In genomic region chr7:69445549-69445948, GRCh38 we compare ENCODE assay signal across 24 cellular contexts.
DNase-seq lines count a peak whose midpoint lies in the region; ATAC-seq and TF ChIP-seq lines count a peak whose summit lies in the region.
"Had no signal": no experiment of that assay in that cellular context is flagged by ENCODE, and none has a peak within 500 bp of the region (broad histone marks: within the 10 kb centered on the region; RNA-seq: fewer than 3 reads in every experiment).

No MANE protein-coding gene starts in this region.

- no peak overlapping the region for H2AK5ac ChIP-seq in neuronal stem cell (ENCODE audit: low read depth, low read length)

- no peak overlapping the region for H2BK12ac ChIP-seq in neuronal stem cell (ENCODE audit: low read length)

- H4K20me1 ChIP-seq in GM23338 (replicated peaks; ENCODE audit: insufficient read depth), result no peaks in the 10 kb centered on the region
- H4K20me1 ChIP-seq in hepatocyte (ENCODE audit: insufficient read depth, poor library complexity, severe bottlenecking), result no peaks in the 10 kb centered on the region

- no peaks in the 10 kb centered on the region for H3K79me2 ChIP-seq in GM23338 (replicated peaks; ENCODE audit: insufficient read depth)
- no peaks in the 10 kb centered on the region for H3K79me2 ChIP-seq in hepatocyte

- peak overlapping the region; percentile 51 for H3K18ac ChIP-seq in neuronal stem cell (ENCODE audit: low read length)

- ATAC-seq in GM23338, result no peak
- ATAC-seq in activated T-cell treated with anti-CD3 and anti-CD28 coated beads, Interleukin-2, amount 50 U/mL, for 72 hours (replicated peaks in 1 of 2), result no peak
- ATAC-seq in HG03342 (IDR thresholded peaks at IDR 0.05; ENCODE audit: unreplicated experiment), result no peak
- ATAC-seq: CD8-positive, alpha-beta T cell; HepG2; PC-3 had no signal

- 0 out of 3 replicates have a peak, but pooled peaks cover 2% of the 10 kb centered on the region for H3K36me3 Mint-ChIP-seq in GM23338 (ENCODE audit: low read depth)
- H3K36me3 Mint-ChIP-seq in activated T-cell treated with anti-CD3 and anti-CD28 coated beads, Interleukin-2, amount 50 U/mL, for 72 hours (ENCODE audit: insufficient read depth in 2 of 2), result peaks cover 0 to 2% of the 10 kb centered on the region in 2 donors
- H3K36me3 Mint-ChIP-seq: CD8-positive, alpha-beta T cell had no signal

- H3K4me1 ChIP-seq in GM23338 (ENCODE audit: insufficient read depth), result peaks cover 7% of the 10 kb centered on the region
- H3K4me1 ChIP-seq in hepatocyte (ENCODE audit: insufficient read depth), result no peaks in the 10 kb centered on the region
- H3K4me1 ChIP-seq in neuronal stem cell (ENCODE audit: control insufficient read depth in 2 of 2, insufficient read depth in 1 of 2, low read depth in 1 of 2, low read length in 2 of 2), result peaks cover 0 to 5% of the 10 kb centered on the region in 2 donors
- H3K4me1 ChIP-seq: Caco-2, SJSA1 had no signal

- DNase-seq in ELF-1 (ENCODE audit: low read depth, low spot score), result peak; percentile 24
- DNase-seq in GM23338 (ENCODE audit: low spot score), result no peak
- no peak for DNase-seq in hepatocyte (ENCODE audit: low spot score)
- DNase-seq in neuronal stem cell (ENCODE audit: low spot score), result no peak
- DNase-seq in activated T-cell treated with anti-CD3 and anti-CD28 coated beads, Interleukin-2, amount 50 U/mL, for 72 hours, result no peak
- no peak for DNase-seq in LoVo (ENCODE audit: low spot score)
- no peak for DNase-seq in kidney glomerular epithelial cell (lab: John Stamatoyannopoulos, UW)
- DNase-seq: Caco-2; CD8-positive, alpha-beta T cell; DMS 273 treated with DMSO at 0.1 percent for 48 hours; DMS79; H7; MG63; NCI-H1417; NCI-H1694; NCI-H2029 treated with DMSO at 0.1 percent for 48 hours; NCI-H446 treated with DMSO at 0.1 percent for 48 hours; NCI-H526; NK-92 treated with Interleukin-12 subunit alpha and Interleukin-12 subunit beta, amount 100 ng/mL, for 24 hours; PC-3 had no signal

- no peak overlapping the region for H4K8ac ChIP-seq in neuronal stem cell (ENCODE audit: low read depth, low read length)

- H3K4me3 Mint-ChIP-seq in GM23338, result no peak overlapping the region
- H3K4me3 Mint-ChIP-seq in activated T-cell treated with anti-CD3 and anti-CD28 coated beads, Interleukin-2, amount 50 U/mL, for 72 hours, result no peak overlapping the region
- H3K4me3 Mint-ChIP-seq: CD8-positive, alpha-beta T cell had no signal

- H3F3A ChIP-seq in GM23338 (replicated peaks; ENCODE audit: low read depth), result 0 out of 2 replicates have a peak, but pooled peaks cover 3% of the 10 kb centered on the region

- H3K23ac ChIP-seq in neuronal stem cell (ENCODE audit: low read depth, low read length, poor library complexity), result no peak overlapping the region

- no peaks in the 10 kb centered on the region for H3K9me3 ChIP-seq in hepatocyte (ENCODE audit: low read depth)
- no peaks in the 10 kb centered on the region for H3K9me3 ChIP-seq in neuronal stem cell (replicated peaks in 1 of 2; ENCODE audit: control insufficient read depth in 2 of 2, insufficient read depth in 1 of 2, low read depth in 1 of 2, low read length in 2 of 2)
- H3K9me3 ChIP-seq: Caco-2, MG63, SJSA1 had no signal

- H3K4ac ChIP-seq in neuronal stem cell (ENCODE audit: low read length), result no peak overlapping the region

- no peak overlapping the region for H3K4me2 ChIP-seq in GM23338
- no peak overlapping the region for H3K4me2 ChIP-seq in hepatocyte
- H3K4me2 ChIP-seq in neuronal stem cell (ENCODE audit: insufficient read depth, low read length, poor library complexity, severe bottlenecking), result no peak overlapping the region

- peaks cover 19% of the 10 kb centered on the region for H3K4me1 Mint-ChIP-seq in GM23338
- no peaks in the 10 kb centered on the region for H3K4me1 Mint-ChIP-seq in activated T-cell treated with anti-CD3 and anti-CD28 coated beads, Interleukin-2, amount 50 U/mL, for 72 hours (ENCODE audit: low read depth)

- no peak overlapping the region for H3K27ac ChIP-seq in GM23338 (ENCODE audit: low read depth)
- no peak overlapping the region for H3K27ac ChIP-seq in hepatocyte
- no peak overlapping the region for H3K27ac ChIP-seq in neuronal stem cell (replicated peaks; ENCODE audit: low read length)
- H3K27ac ChIP-seq: C4-2B, SJSA1 had no signal

- peak overlapping the region; percentile 32 for H2BK15ac ChIP-seq in neuronal stem cell (ENCODE audit: low read length)

- H3K14ac ChIP-seq in neuronal stem cell (ENCODE audit: low read length), result peak overlapping the region; percentile 60

- H4K91ac ChIP-seq in neuronal stem cell (ENCODE audit: low read depth, low read length, poor library complexity), result no peak overlapping the region

- H3K9ac ChIP-seq in neuronal stem cell (ENCODE audit: low read depth, low read length, poor library complexity), result no peak overlapping the region

- no peaks in the 10 kb centered on the region for H3K36me3 ChIP-seq in GM23338 (ENCODE audit: insufficient read depth)
- H3K36me3 ChIP-seq in hepatocyte (replicated peaks; ENCODE audit: insufficient read depth, low read depth), result no peaks in the 10 kb centered on the region
- no peaks in the 10 kb centered on the region for H3K36me3 ChIP-seq in neuronal stem cell (replicated peaks in 1 of 2; ENCODE audit: control insufficient read depth in 2 of 2, insufficient read depth in 2 of 2, low read length in 2 of 2)
- H3K36me3 ChIP-seq: MG63, SJSA1 had no signal

- no peaks in the 10 kb centered on the region for H3K79me1 ChIP-seq in neuronal stem cell (ENCODE audit: low read depth, low read length)

- no peaks in the 10 kb centered on the region for H3K9me2 ChIP-seq in GM23338 (ENCODE audit: insufficient read depth)
- H3K9me2 ChIP-seq in hepatocyte (replicated peaks; ENCODE audit: insufficient read depth), result no peaks in the 10 kb centered on the region

- no peak overlapping the region for H3K4me3 ChIP-seq in GM23338
- no peak overlapping the region for H3K4me3 ChIP-seq in hepatocyte
- H3K4me3 ChIP-seq in neuronal stem cell (ENCODE audit: low read length in 2 of 2), result no peak overlapping the region
- H3K4me3 ChIP-seq: MG63, SJSA1 had no signal

- no peak overlapping the region for H2BK5ac ChIP-seq in neuronal stem cell (ENCODE audit: low read length)

- TF ChIP-seq CTCF in GM23338 (conservative IDR thresholded peaks at IDR 0.05; ENCODE audit: low read depth in 2 of 2) (no peak), hepatocyte (IDR thresholded peaks at IDR 0.05; ENCODE audit: poor library complexity) (no peak)

- H3K27me3 Mint-ChIP-seq in GM23338 (ENCODE audit: insufficient read depth, low read depth, poor library complexity), result peaks cover 11% of the 10 kb centered on the region
- no peaks in the 10 kb centered on the region for H3K27me3 Mint-ChIP-seq in activated T-cell treated with anti-CD3 and anti-CD28 coated beads, Interleukin-2, amount 50 U/mL, for 72 hours (ENCODE audit: low read depth)

- WGBS in hepatocyte (ENCODE audit: low lambda C conversion rate, missing lambda C conversion rate), result 60% methylated on average over 11 of the region's 11 CpGs
- WGBS in neuronal stem cell (ENCODE audit: extremely low coverage in 2 of 2, insufficient read length in 2 of 2, insufficient replicate concordance in 1 of 2), 2 donors, result no CpG with 5 or more reads among the region's 11 CpGs

- H3K27ac Mint-ChIP-seq in GM23338, result no peak overlapping the region; the same call in 1 of the 2 replicates
- no peak overlapping the region for H3K27ac Mint-ChIP-seq in activated T-cell treated with anti-CD3 and anti-CD28 coated beads, Interleukin-2, amount 50 U/mL, for 72 hours
- H3K27ac Mint-ChIP-seq: CD8-positive, alpha-beta T cell had no signal

- H3K27me3 ChIP-seq in GM23338 (ENCODE audit: insufficient read depth), result no peaks in the 10 kb centered on the region
- no peaks in the 10 kb centered on the region for H3K27me3 ChIP-seq in hepatocyte
- H3K27me3 ChIP-seq in neuronal stem cell (ENCODE audit: control insufficient read depth in 3 of 3, insufficient read depth in 3 of 3, low read depth in 1 of 3, low read length in 3 of 3), result no peaks in the 10 kb centered on the region
- H3K27me3 ChIP-seq: MG63, SJSA1 had no signal

- peak overlapping the region; percentile 69; the same call in 1 of the 2 replicates for H2AFZ ChIP-seq in GM23338
- H2AFZ ChIP-seq in hepatocyte, result peak overlapping the region; percentile 3
- peak overlapping the region; percentile 42 for H2AFZ ChIP-seq in neuronal stem cell (ENCODE audit: low read length)

- no peaks in the 10 kb centered on the region; the same call in 1 of the 3 replicates for H3K9me3 Mint-ChIP-seq in GM23338
- H3K9me3 Mint-ChIP-seq in activated T-cell treated with anti-CD3 and anti-CD28 coated beads, Interleukin-2, amount 50 U/mL, for 72 hours, result peaks cover 0 to 5% of the 10 kb centered on the region in 2 donors

- H2BK120ac ChIP-seq in neuronal stem cell (ENCODE audit: low read depth, low read length), result no peak overlapping the region

TF ChIP-seq in GM23338, 12 proteins besides CTCF, POLR2A, EP300 and RAD21 (continues in another document):
- no peak for TF ChIP-seq ZNF331 (CRISPR knock-in tag; IDR thresholded peaks at IDR 0.05; ENCODE audit: low read depth)
- no peak for TF ChIP-seq ETS1 (IDR thresholded peaks at IDR 0.05)
- no peak for TF ChIP-seq CREB1 (CRISPR knock-in tag; IDR thresholded peaks at IDR 0.05; ENCODE audit: low read depth)
- TF ChIP-seq EZH2phosphoT487 (IDR thresholded peaks at IDR 0.05; ENCODE audit: unreplicated experiment), result no peak
- TF ChIP-seq STAT1 (IDR thresholded peaks at IDR 0.05; ENCODE audit: unreplicated experiment), result no peak
- TF ChIP-seq JUNB (IDR thresholded peaks at IDR 0.05; ENCODE audit: unreplicated experiment), result no peak
- no peak for TF ChIP-seq POLR2AphosphoS5 (IDR thresholded peaks at IDR 0.05; ENCODE audit: low read depth)
- TF ChIP-seq NANOG (IDR thresholded peaks at IDR 0.05; ENCODE audit: borderline replicate concordance), result no peak

Comparison
In these comparisons a context has a peak if more than half of its experiments do, and no peak if none do; other contexts are left out.
1. H2AFZ ChIP-seq: peak in every context shown above with its lines; median percentile 69 in GM23338; 42 in neuronal stem cell; 3 in hepatocyte.